ENCODE assay signal across 8 cellular contexts in the genomic region with DNA sequence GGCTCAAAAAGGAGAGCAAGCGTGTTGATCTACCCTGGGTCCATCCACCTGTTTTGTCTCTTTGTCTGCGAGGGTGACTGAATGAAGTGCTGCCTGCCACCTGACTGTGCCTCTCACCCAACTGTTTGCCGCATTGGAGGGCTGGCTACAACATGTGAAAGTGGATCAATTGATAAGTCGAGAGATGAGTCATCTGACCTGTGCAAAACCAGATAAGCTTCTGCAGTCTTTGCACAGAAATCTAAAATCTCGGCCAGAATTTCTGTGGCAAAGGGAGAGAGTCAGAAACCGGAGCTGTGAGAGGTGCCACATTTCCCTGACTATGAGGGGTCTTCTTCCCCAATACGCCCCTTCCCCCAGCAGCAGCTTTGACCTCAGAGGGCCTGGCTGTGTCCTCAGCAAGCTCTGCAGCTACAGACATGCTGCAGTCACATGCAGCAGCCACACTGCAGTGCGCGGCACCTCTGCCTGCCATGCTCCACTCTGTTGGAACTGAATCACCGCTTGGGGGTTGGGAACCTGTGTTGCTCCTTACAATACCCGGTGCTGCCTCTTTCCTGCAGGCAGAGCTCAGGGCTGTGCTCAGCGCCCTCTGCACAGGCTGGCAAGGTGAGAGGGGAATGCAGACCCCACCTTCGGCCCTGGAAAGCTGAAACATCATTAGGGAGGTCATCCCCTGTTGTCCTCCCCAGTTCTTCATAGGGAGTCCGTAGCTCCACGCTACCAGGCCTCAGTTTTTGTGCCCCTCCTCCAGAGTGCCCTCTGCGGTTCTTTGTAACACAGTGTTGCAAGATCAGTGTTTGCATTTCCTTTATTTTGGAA. TPM values are rescaled to one million over a fixed set of nuclear protein-coding genes. Genes with fewer than 3 reads are reported as not detected.
DNase-seq lines count a peak whose midpoint lies in the region; ATAC-seq and TF ChIP-seq lines count a peak whose summit lies in the region.

No MANE protein-coding gene starts in this region.

- no peak overlapping the region for H3K27ac ChIP-seq in aorta (ENCODE audit: low read depth in 1 of 2, low read length in 2 of 2)

- TF ChIP-seq CTCF in activated CD8-positive, alpha-beta T cell treated with anti-CD3 and anti-CD28 coated beads for 36 hours (IDR thresholded peaks at IDR 0.05) = no peak

- H3K27ac Mint-ChIP-seq in activated CD8-positive, alpha-beta T cell treated with anti-CD3 and anti-CD28 coated beads for 36 hours = no peak overlapping the region

- DNase-seq in DMS153 (lab: John Stamatoyannopoulos, UW) = peak; percentile 78
- DNase-seq in HUDEP-2 (lab: John Stamatoyannopoulos, UW; ENCODE audit: unreplicated experiment in 76 of 76) = peak in 71 of 76 experiments; percentile 12 to 90 (median 62)
- DNase-seq in activated CD8-positive, alpha-beta T cell treated with anti-CD3 and anti-CD28 coated beads for 36 hours = peak; percentile 41
- peak; percentile 77 for DNase-seq in left lobe of liver (ENCODE audit: low spot score)
- DNase-seq in GDM1 (lab: John Stamatoyannopoulos, UW) = no peak
- DNase-seq in aorta = no peak

- POLR2A ChIA-PET in activated CD8-positive, alpha-beta T cell treated with anti-CD3 and anti-CD28 coated beads for 36 hours (lab: Charles Lee) = interaction anchor here (0.9 to 1.6 kb wide), 3 partner anchors 9 to 24 kb away, joined by 3 to 4 read pairs (median 3); no protein-coding TSS in a partner anchor

- H3K4me1 ChIP-seq in aorta (ENCODE audit: control insufficient read depth in 1 of 2, insufficient read depth in 2 of 2, low read length in 2 of 2) = no peaks in the 10 kb centered on the region

- intact Hi-C loops in activated CD8-positive, alpha-beta T cell treated with anti-CD3 and anti-CD28 coated beads for 36 hours (cut with micrococcal nuclease) = no loop called here
- intact Hi-C loops in aorta (cut with DNase I) = no loop called here

- H3K36me3 Mint-ChIP-seq in activated CD8-positive, alpha-beta T cell treated with anti-CD3 and anti-CD28 coated beads for 36 hours (ENCODE audit: low read depth) = peaks cover 10% of the 10 kb centered on the region

- peak; percentile 82 for ATAC-seq in activated CD8-positive, alpha-beta T cell treated with anti-CD3 and anti-CD28 coated beads for 36 hours
- ATAC-seq in left lobe of liver (peak; percentile 91), GM18498 (IDR thresholded peaks at IDR 0.05; ENCODE audit: unreplicated experiment) (no peak), HG03135 (IDR thresholded peaks at IDR 0.05; ENCODE audit: unreplicated experiment) (no peak), aorta (ENCODE audit: low FRiP score) (no peak)

- H3K27me3 Mint-ChIP-seq in activated CD8-positive, alpha-beta T cell treated with anti-CD3 and anti-CD28 coated beads for 36 hours = no peaks in the 10 kb centered on the region

- H3K9me3 ChIP-seq in aorta (ENCODE audit: control insufficient read depth, low read length) = no peaks in the 10 kb centered on the region

- no peaks in the 10 kb centered on the region for H3K27me3 ChIP-seq in aorta (ENCODE audit: control insufficient read depth in 1 of 2, insufficient read depth in 2 of 2, low read length in 1 of 2)

- peaks cover 0 to 1% of the 10 kb centered on the region in 2 donors for H3K36me3 ChIP-seq in aorta (ENCODE audit: control insufficient read depth in 1 of 2, insufficient read depth in 2 of 2, low read length in 1 of 2)

- no peak overlapping the region for H3K4me3 ChIP-seq in aorta (ENCODE audit: low read length in 2 of 2)

- CTCF ChIA-PET in activated CD8-positive, alpha-beta T cell treated with anti-CD3 and anti-CD28 coated beads for 36 hours (lab: Charles Lee) = interaction anchor here (0.7 to 1.1 kb wide), 5 partner anchors 8 to 242 kb away, joined by 3 to 4 read pairs (median 3); a partner anchor contains a TSS

- 67 to 69% methylated on average over 16 of the region's 16 CpGs for WGBS in aorta, 2 donors

- peaks cover 11% of the 10 kb centered on the region for H3K4me1 Mint-ChIP-seq in activated CD8-positive, alpha-beta T cell treated with anti-CD3 and anti-CD28 coated beads for 36 hours (ENCODE audit: low read depth)

- no peak overlapping the region for H3K4me3 Mint-ChIP-seq in activated CD8-positive, alpha-beta T cell treated with anti-CD3 and anti-CD28 coated beads for 36 hours

- H3K9me3 Mint-ChIP-seq in activated CD8-positive, alpha-beta T cell treated with anti-CD3 and anti-CD28 coated beads for 36 hours = no peaks in the 10 kb centered on the region

RNA-seq across cellular contexts. Expression of a gene that starts 16.2 kb away (rescaled TPM):
- total RNA-seq in activated CD8-positive, alpha-beta T cell treated with anti-CD3 and anti-CD28 coated beads for 36 hours = under 1 TPM; 0.11 to 0.43 TPM
- total RNA-seq in left lobe of liver (0.53 TPM), aorta (1 to 10 TPM in 1 of 2 donors, under 1 TPM in 1; 0.68 to 1.3 TPM)
- under 1 TPM; 0.54 to 0.88 TPM for polyA plus RNA-seq in aorta

RNA-seq across cellular contexts. Expression of a gene that starts 43.1 kb away (rescaled TPM):
- total RNA-seq in activated CD8-positive, alpha-beta T cell treated with anti-CD3 and anti-CD28 coated beads for 36 hours = 100 to 1,000 TPM; 111 to 115 TPM
- total RNA-seq in left lobe of liver = 59.1 TPM
- 10 to 100 TPM; 73.2 to 77.3 TPM for total RNA-seq in aorta
- 10 to 100 TPM; 53.3 to 53.8 TPM for polyA plus RNA-seq in aorta

RNA-seq across cellular contexts. Expression of a gene that starts 43.1 kb away (rescaled TPM):
- 100 to 1,000 TPM; 112 to 121 TPM for total RNA-seq in activated CD8-positive, alpha-beta T cell treated with anti-CD3 and anti-CD28 coated beads for 36 hours
- total RNA-seq in left lobe of liver (17.6 TPM), aorta (10 to 100 TPM; 34.9 to 37.6 TPM)
- polyA plus RNA-seq in aorta = 10 to 100 TPM; 15.7 to 18.3 TPM

Comparison
In these comparisons a context has a peak if more than half of its experiments do, and no peak if none do; other contexts are left out.
1. DNase-seq: peak in DMS153 (single experiment), HUDEP-2 (71 of 76), activated CD8-positive, alpha-beta T cell treated with anti-CD3 and anti-CD28 coated beads for 36 hours (single experiment) and left lobe of liver (single experiment); none in GDM1 (single experiment) and aorta (0 of 2).
2. ATAC-seq: peak in activated CD8-positive, alpha-beta T cell treated with anti-CD3 and anti-CD28 coated beads for 36 hours (single experiment) and left lobe of liver (single experiment); none in GM18498 (single experiment), HG03135 (single experiment) and aorta (single experiment).